13 cellular contexts compared by ENCODE assay signal in the genomic region with DNA sequence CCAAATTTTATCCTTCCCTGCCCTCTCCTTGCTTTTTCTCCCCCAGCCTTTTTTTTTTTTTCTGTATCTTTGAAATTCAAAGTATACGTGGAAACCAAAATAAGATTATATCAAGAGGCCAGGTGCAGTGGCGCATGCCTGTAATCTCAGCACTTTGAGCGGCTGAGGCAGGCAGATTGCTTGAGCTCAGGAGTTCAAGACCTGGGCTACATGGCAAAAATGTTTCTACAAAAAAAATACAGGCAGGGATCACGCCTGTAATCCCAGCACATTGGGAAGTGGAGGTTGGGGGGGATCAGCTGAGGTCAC. TPM values are rescaled to one million over a fixed set of nuclear protein-coding genes. Genes with fewer than 3 reads are reported as not detected.
DNase-seq lines count a peak whose midpoint lies in the region; TF ChIP-seq lines count a peak whose summit lies in the region.
"Had no signal": no experiment of that assay in that cellular context is flagged by ENCODE, and none has a peak within 500 bp of the region (broad histone marks: within the 10 kb centered on the region; RNA-seq: fewer than 3 reads in every experiment).

No MANE protein-coding gene starts in this region.

- DNase-seq in WERI-Rb-1, result peak; percentile 79
- DNase-seq in glutamatergic neuron, result no peak
- DNase-seq in posterior vena cava (ENCODE audit: low spot score), result peak; percentile 34
- DNase-seq in activated T-helper 1 cell treated with anti-CD3 and anti-CD28 coated beads, Interleukin-12 subunit alpha, Interleukin-12 subunit beta, Interleukin-2, Interleukin-4 antibody, amounts not matched to agents 30 ng/mL and 10 ng/mL and 1 ng/mL, durations not matched to agents 14 hours and 24 hours and 36 hours (ENCODE audit: low spot score), result no peak
- DNase-seq in activated naive CD4-positive, alpha-beta T cell treated with anti-CD3 and anti-CD28 coated beads for 36 hours, result no peak
- DNase-seq in AG20443 (ENCODE audit: low spot score), result no peak
- DNase-seq: ACHN; CD4-positive, alpha-beta T cell; DMS79; GOT3; H9 had no signal

- H3K27ac ChIP-seq in WERI-Rb-1 (peak overlapping the region; percentile 72), urinary bladder (ENCODE audit: low read depth) (peak overlapping the region; percentile 23)

- no peaks in the 10 kb centered on the region for H3K27me3 ChIP-seq in WERI-Rb-1 (ENCODE audit: insufficient read depth, low read depth, severe bottlenecking)

- no peaks in the 10 kb centered on the region for H3K36me3 Mint-ChIP-seq in glutamatergic neuron (ENCODE audit: unreplicated experiment)
- H3K36me3 Mint-ChIP-seq in activated T-helper 1 cell treated with anti-CD3 and anti-CD28 coated beads, Interleukin-12 subunit alpha, Interleukin-12 subunit beta, Interleukin-2, Interleukin-4 antibody, amounts not matched to agents 30 ng/mL and 10 ng/mL and 1 ng/mL, durations not matched to agents 14 hours and 24 hours and 36 hours (ENCODE audit: low read depth), result no peaks in the 10 kb centered on the region
- H3K36me3 Mint-ChIP-seq in activated naive CD4-positive, alpha-beta T cell treated with anti-CD3 and anti-CD28 coated beads for 36 hours (ENCODE audit: low read depth), result no peaks in the 10 kb centered on the region

- CTCF ChIA-PET in activated naive CD4-positive, alpha-beta T cell treated with anti-CD3 and anti-CD28 coated beads for 36 hours (lab: Charles Lee), result interaction anchor here (0.8 to 1.5 kb wide), 3 partner anchors 9 to 34 kb away, joined by 3 to 7 read pairs (median 6); a partner anchor contains a TSS

- peaks cover 3% of the 10 kb centered on the region for H3K27me3 Mint-ChIP-seq in glutamatergic neuron (ENCODE audit: unreplicated experiment)
- no peaks in the 10 kb centered on the region for H3K27me3 Mint-ChIP-seq in activated T-helper 1 cell treated with anti-CD3 and anti-CD28 coated beads, Interleukin-12 subunit alpha, Interleukin-12 subunit beta, Interleukin-2, Interleukin-4 antibody, amounts not matched to agents 30 ng/mL and 10 ng/mL and 1 ng/mL, durations not matched to agents 14 hours and 24 hours and 36 hours (ENCODE audit: insufficient read depth)
- H3K27me3 Mint-ChIP-seq in activated naive CD4-positive, alpha-beta T cell treated with anti-CD3 and anti-CD28 coated beads for 36 hours (ENCODE audit: low read depth), result no peaks in the 10 kb centered on the region
- H3K27me3 Mint-ChIP-seq: B cell; CD4-positive, alpha-beta T cell had no signal

- no peaks in the 10 kb centered on the region for H3K4me1 ChIP-seq in urinary bladder (ENCODE audit: insufficient read depth)

- 77% methylated on average over 4 of the region's 4 CpGs for WGBS in urinary bladder

- peak overlapping the region; percentile 2 for H3K4me3 Mint-ChIP-seq in glutamatergic neuron (ENCODE audit: unreplicated experiment)
- H3K4me3 Mint-ChIP-seq in activated T-helper 1 cell treated with anti-CD3 and anti-CD28 coated beads, Interleukin-12 subunit alpha, Interleukin-12 subunit beta, Interleukin-2, Interleukin-4 antibody, amounts not matched to agents 30 ng/mL and 10 ng/mL and 1 ng/mL, durations not matched to agents 14 hours and 24 hours and 36 hours, result no peak overlapping the region
- H3K4me3 Mint-ChIP-seq in activated naive CD4-positive, alpha-beta T cell treated with anti-CD3 and anti-CD28 coated beads for 36 hours, result no peak overlapping the region
- H3K4me3 Mint-ChIP-seq: B cell; CD4-positive, alpha-beta T cell; H9 had no signal

- TF ChIP-seq CTCF in WERI-Rb-1 (IDR thresholded peaks at IDR 0.05; ENCODE audit: low read depth, low read length) (no peak), glutamatergic neuron (IDR thresholded peaks at IDR 0.05; ENCODE audit: partially characterized antibody, unreplicated experiment) (no peak)

- H3K36me3 ChIP-seq in WERI-Rb-1 (no peaks in the 10 kb centered on the region), urinary bladder (ENCODE audit: insufficient read depth) (no peaks in the 10 kb centered on the region)

- intact Hi-C loops in posterior vena cava (cut with DNase I), result no loop called here
- intact Hi-C loops in activated T-helper 1 cell treated with anti-CD3 and anti-CD28 coated beads, Interleukin-12 subunit alpha, Interleukin-12 subunit beta, Interleukin-2, Interleukin-4 antibody, amounts not matched to agents 30 ng/mL and 10 ng/mL and 1 ng/mL, durations not matched to agents 14 hours and 24 hours and 36 hours (cut with micrococcal nuclease), result no loop called here
- intact Hi-C loops in activated naive CD4-positive, alpha-beta T cell treated with anti-CD3 and anti-CD28 coated beads for 36 hours (cut with micrococcal nuclease), result no loop called here

- H3K4me3 ChIP-seq in WERI-Rb-1 (ENCODE audit: low read depth, low read length) (peak overlapping the region; percentile 24), urinary bladder (ENCODE audit: low read depth, low read length) (no peak overlapping the region)

- peaks cover 14% of the 10 kb centered on the region for H3K4me1 Mint-ChIP-seq in glutamatergic neuron (ENCODE audit: low read depth, unreplicated experiment)
- H3K4me1 Mint-ChIP-seq in activated T-helper 1 cell treated with anti-CD3 and anti-CD28 coated beads, Interleukin-12 subunit alpha, Interleukin-12 subunit beta, Interleukin-2, Interleukin-4 antibody, amounts not matched to agents 30 ng/mL and 10 ng/mL and 1 ng/mL, durations not matched to agents 14 hours and 24 hours and 36 hours (ENCODE audit: low read depth), result peaks cover 3% of the 10 kb centered on the region
- H3K4me1 Mint-ChIP-seq in activated naive CD4-positive, alpha-beta T cell treated with anti-CD3 and anti-CD28 coated beads for 36 hours (ENCODE audit: low read depth), result no peaks in the 10 kb centered on the region

- peaks cover 4% of the 10 kb centered on the region for H3K9me3 Mint-ChIP-seq in glutamatergic neuron (ENCODE audit: unreplicated experiment)
- no peaks in the 10 kb centered on the region for H3K9me3 Mint-ChIP-seq in activated T-helper 1 cell treated with anti-CD3 and anti-CD28 coated beads, Interleukin-12 subunit alpha, Interleukin-12 subunit beta, Interleukin-2, Interleukin-4 antibody, amounts not matched to agents 30 ng/mL and 10 ng/mL and 1 ng/mL, durations not matched to agents 14 hours and 24 hours and 36 hours
- no peaks in the 10 kb centered on the region for H3K9me3 Mint-ChIP-seq in activated naive CD4-positive, alpha-beta T cell treated with anti-CD3 and anti-CD28 coated beads for 36 hours
- H3K9me3 Mint-ChIP-seq: CD4-positive, alpha-beta T cell; H9 had no signal

- H3K9me3 ChIP-seq in WERI-Rb-1 (ENCODE audit: severe bottlenecking), result no peaks in the 10 kb centered on the region

- peak overlapping the region; percentile 93 for H3K27ac Mint-ChIP-seq in glutamatergic neuron (ENCODE audit: unreplicated experiment)
- H3K27ac Mint-ChIP-seq in activated T-helper 1 cell treated with anti-CD3 and anti-CD28 coated beads, Interleukin-12 subunit alpha, Interleukin-12 subunit beta, Interleukin-2, Interleukin-4 antibody, amounts not matched to agents 30 ng/mL and 10 ng/mL and 1 ng/mL, durations not matched to agents 14 hours and 24 hours and 36 hours, result no peak overlapping the region
- H3K27ac Mint-ChIP-seq in activated naive CD4-positive, alpha-beta T cell treated with anti-CD3 and anti-CD28 coated beads for 36 hours, result no peak overlapping the region
- H3K27ac Mint-ChIP-seq: B cell; CD4-positive, alpha-beta T cell had no signal

RNA-seq across cellular contexts. Expression of a gene that starts 6.6 kb away (rescaled TPM):
- 88.8 TPM for total RNA-seq in glutamatergic neuron (ENCODE audit: unreplicated experiment)
- total RNA-seq in posterior vena cava, result 10 to 100 TPM; 44.3 to 48.6 TPM
- total RNA-seq in urinary bladder, result 17.7 TPM
- 49.5 TPM for polyA plus RNA-seq in urinary bladder
- total RNA-seq in activated T-helper 1 cell treated with anti-CD3 and anti-CD28 coated beads, Interleukin-12 subunit alpha, Interleukin-12 subunit beta, Interleukin-2, Interleukin-4 antibody, amounts not matched to agents 30 ng/mL and 10 ng/mL and 1 ng/mL, durations not matched to agents 14 hours and 24 hours and 36 hours, result 117 TPM in 2 replicates
- 10 to 100 TPM; 55.2 to 55.8 TPM for total RNA-seq in activated naive CD4-positive, alpha-beta T cell treated with anti-CD3 and anti-CD28 coated beads for 36 hours

RNA-seq across cellular contexts. Expression of a gene that starts 9.3 kb away (rescaled TPM):
- total RNA-seq in glutamatergic neuron (ENCODE audit: unreplicated experiment) (147 TPM), posterior vena cava (100 to 1,000 TPM; 101 to 126 TPM), urinary bladder (74.8 TPM)
- polyA plus RNA-seq in urinary bladder, result 113 TPM
- total RNA-seq in activated T-helper 1 cell treated with anti-CD3 and anti-CD28 coated beads, Interleukin-12 subunit alpha, Interleukin-12 subunit beta, Interleukin-2, Interleukin-4 antibody, amounts not matched to agents 30 ng/mL and 10 ng/mL and 1 ng/mL, durations not matched to agents 14 hours and 24 hours and 36 hours, result 371 and 374 TPM in 2 replicates
- 100 to 1,000 TPM; 282 to 283 TPM for total RNA-seq in activated naive CD4-positive, alpha-beta T cell treated with anti-CD3 and anti-CD28 coated beads for 36 hours

RNA-seq across cellular contexts. Expression of a gene that starts 19.9 kb away (rescaled TPM):
- total RNA-seq in glutamatergic neuron (ENCODE audit: unreplicated experiment), result 25.1 TPM
- total RNA-seq in posterior vena cava, result 10 to 100 TPM; 60.5 to 63.7 TPM
- 25.8 TPM for total RNA-seq in urinary bladder
- 115 TPM for polyA plus RNA-seq in urinary bladder
- total RNA-seq in activated T-helper 1 cell treated with anti-CD3 and anti-CD28 coated beads, Interleukin-12 subunit alpha, Interleukin-12 subunit beta, Interleukin-2, Interleukin-4 antibody, amounts not matched to agents 30 ng/mL and 10 ng/mL and 1 ng/mL, durations not matched to agents 14 hours and 24 hours and 36 hours, result 132 and 135 TPM in 2 replicates
- 100 to 1,000 TPM in 1 of 2 experiments, 10 to 100 TPM in 1; 91.1 to 114 TPM for total RNA-seq in activated naive CD4-positive, alpha-beta T cell treated with anti-CD3 and anti-CD28 coated beads for 36 hours

RNA-seq across cellular contexts. Expression of a gene that starts 32.2 kb away (rescaled TPM):
- total RNA-seq in glutamatergic neuron (ENCODE audit: unreplicated experiment), result 32.6 TPM
- 10 to 100 TPM; 17.3 to 20.3 TPM for total RNA-seq in posterior vena cava
- 12.5 TPM for total RNA-seq in urinary bladder
- polyA plus RNA-seq in urinary bladder, result 22.8 TPM
- total RNA-seq in activated T-helper 1 cell treated with anti-CD3 and anti-CD28 coated beads, Interleukin-12 subunit alpha, Interleukin-12 subunit beta, Interleukin-2, Interleukin-4 antibody, amounts not matched to agents 30 ng/mL and 10 ng/mL and 1 ng/mL, durations not matched to agents 14 hours and 24 hours and 36 hours, result 73.7 and 81.5 TPM in 2 replicates
- total RNA-seq in activated naive CD4-positive, alpha-beta T cell treated with anti-CD3 and anti-CD28 coated beads for 36 hours, result 10 to 100 TPM; 24.8 to 28.7 TPM

RNA-seq across cellular contexts. Expression of a gene that starts 32.5 kb away (rescaled TPM):
- total RNA-seq in glutamatergic neuron (ENCODE audit: unreplicated experiment) (27.1 TPM), posterior vena cava (10 to 100 TPM; 19.6 to 21.6 TPM), urinary bladder (11.4 TPM)
- polyA plus RNA-seq in urinary bladder, result 32.6 TPM
- 31.6 and 38.9 TPM in 2 replicates for total RNA-seq in activated T-helper 1 cell treated with anti-CD3 and anti-CD28 coated beads, Interleukin-12 subunit alpha, Interleukin-12 subunit beta, Interleukin-2, Interleukin-4 antibody, amounts not matched to agents 30 ng/mL and 10 ng/mL and 1 ng/mL, durations not matched to agents 14 hours and 24 hours and 36 hours
- 10 to 100 TPM; 35.3 to 35.5 TPM for total RNA-seq in activated naive CD4-positive, alpha-beta T cell treated with anti-CD3 and anti-CD28 coated beads for 36 hours

Comparison
In these comparisons a context has a peak if more than half of its experiments do, and no peak if none do; other contexts are left out.
1. DNase-seq: peak in WERI-Rb-1 (single experiment) and posterior vena cava (single experiment); none in glutamatergic neuron (single experiment), activated T-helper 1 cell treated with anti-CD3 and anti-CD28 coated beads, Interleukin-12 subunit alpha, Interleukin-12 subunit beta, Interleukin-2, Interleukin-4 antibody, amounts not matched to agents 30 ng/mL and 10 ng/mL and 1 ng/mL, durations not matched to agents 14 hours and 24 hours and 36 hours (single experiment), activated naive CD4-positive, alpha-beta T cell treated with anti-CD3 and anti-CD28 coated beads for 36 hours (single experiment) and AG20443 (single experiment).